15 cellular contexts compared by ENCODE assay signal in the genomic region with DNA sequence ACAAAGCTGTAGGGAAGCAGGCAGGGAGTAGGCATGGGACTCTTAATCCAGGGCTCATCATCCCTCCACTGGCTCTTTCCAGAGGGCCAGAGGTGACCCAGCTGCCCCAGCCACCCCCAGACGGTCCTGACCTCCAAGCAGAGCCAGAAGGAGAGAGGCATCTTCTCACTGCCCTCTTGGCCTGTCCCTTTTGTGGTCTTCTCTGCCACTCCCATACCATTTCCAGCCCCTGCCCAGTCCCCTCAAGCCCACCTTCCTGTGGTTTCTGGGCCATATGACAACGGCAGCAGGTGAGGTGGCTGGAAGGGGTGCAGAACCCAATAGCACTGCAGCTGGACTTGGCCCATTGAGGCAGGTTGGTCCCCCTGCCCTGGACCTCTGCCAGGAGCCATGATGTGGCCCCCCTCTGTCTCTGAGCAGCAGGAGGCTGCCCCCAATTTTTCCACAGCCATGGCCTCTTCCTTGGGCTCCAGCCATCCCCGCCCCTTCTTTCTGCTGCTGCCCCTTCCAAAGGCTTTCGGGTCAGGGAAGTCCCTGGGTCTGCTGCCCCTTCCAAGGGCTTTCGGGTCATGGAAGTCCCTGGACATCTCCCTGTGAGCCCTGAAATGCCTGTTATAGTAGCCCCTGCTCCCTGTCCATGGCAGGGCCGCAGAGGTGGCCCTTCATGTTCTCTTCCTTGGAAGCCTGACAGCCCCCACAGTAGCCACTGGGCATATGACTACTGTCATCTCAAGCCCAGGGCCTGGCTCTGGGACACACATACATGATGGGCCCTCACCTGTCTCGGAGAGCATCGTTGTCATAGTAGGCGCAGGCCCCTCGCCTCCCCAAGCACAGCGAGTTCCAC. TPM values are rescaled to one million over a fixed set of nuclear protein-coding genes. Genes with fewer than 3 reads are reported as not detected.
DNase-seq lines count a peak whose midpoint lies in the region; ATAC-seq and TF ChIP-seq lines count a peak whose summit lies in the region.
"Had no signal": no experiment of that assay in that cellular context is flagged by ENCODE, and none has a peak within 500 bp of the region (broad histone marks: within the 10 kb centered on the region; RNA-seq: fewer than 3 reads in every experiment).

No MANE protein-coding gene starts in this region.

- TF ChIP-seq CTCF in suprapubic skin (IDR thresholded peaks at IDR 0.05) (no peak), neural progenitor cell (IDR thresholded peaks at IDR 0.05) (no peak)

- H3K36me3 ChIP-seq in H7 (replicated peaks; ENCODE audit: control insufficient read depth, insufficient read depth, low read length) (no peaks in the 10 kb centered on the region), suprapubic skin (no peaks in the 10 kb centered on the region), neural progenitor cell (no peaks in the 10 kb centered on the region)

- no peak overlapping the region for H3K4me3 Mint-ChIP-seq in activated CD8-positive, alpha-beta memory T cell treated with anti-CD3 and anti-CD28 coated beads, Interleukin-2, amount 10 ng/mL, durations not matched to agents 7 days and 5 days
- H3K4me3 Mint-ChIP-seq in neural progenitor cell = no peak overlapping the region

- no peak overlapping the region for H3K4me2 ChIP-seq in neural progenitor cell

- H2AFZ ChIP-seq in neural progenitor cell (replicated peaks) = no peak overlapping the region

- H3K4me1 Mint-ChIP-seq in activated CD8-positive, alpha-beta memory T cell treated with anti-CD3 and anti-CD28 coated beads, Interleukin-2, amount 10 ng/mL, durations not matched to agents 7 days and 5 days = no peaks in the 10 kb centered on the region
- no peaks in the 10 kb centered on the region for H3K4me1 Mint-ChIP-seq in neural progenitor cell

- H3K27me3 ChIP-seq in H7 (ENCODE audit: control insufficient read depth, insufficient read depth, low read length) = no peaks in the 10 kb centered on the region
- H3K27me3 ChIP-seq in suprapubic skin = no peaks in the 10 kb centered on the region
- no peaks in the 10 kb centered on the region for H3K27me3 ChIP-seq in neural progenitor cell

- no peaks in the 10 kb centered on the region for H4K20me1 ChIP-seq in neural progenitor cell (ENCODE audit: low read depth)

- no peak overlapping the region for H3K9ac ChIP-seq in neural progenitor cell

- no peak for TF ChIP-seq EP300 in suprapubic skin (IDR thresholded peaks at IDR 0.05)

- 98% methylated on average over 10 of the region's 11 CpGs for whole genome bisulfite sequencing in suprapubic skin

- DNase-seq in H7 (peak; percentile 9), mesenteric fat pad (ENCODE audit: low spot score) (peak; percentile 74), suprapubic skin (ENCODE audit: low spot score in 2 of 2) (peak; percentile 46 to 70), neural progenitor cell (ENCODE audit: low spot score) (no peak), foreskin melanocyte (no peak), HuH-7 (ENCODE audit: low spot score) (no peak)
- peak; percentile 18 for DNase-seq in activated CD8-positive, alpha-beta memory T cell treated with anti-CD3 and anti-CD28 coated beads, Interleukin-2, amount 10 ng/mL, durations not matched to agents 7 days and 5 days
- DNase-seq: COR-L47, DMS53, NCI-H1105 treated with DMSO at 0.1 percent for 48 hours, NCI-H187, NCI-H2171, NCI-H446 treated with DMSO at 0.1 percent for 48 hours, NCI-H748 treated with DMSO at 0.1 percent for 48 hours, PC-3 had no signal

- ATAC-seq in activated CD8-positive, alpha-beta memory T cell treated with anti-CD3 and anti-CD28 coated beads, Interleukin-2, amount 10 ng/mL, durations not matched to agents 7 days and 5 days = no peak
- ATAC-seq: PC-3 had no signal

- H3K27ac Mint-ChIP-seq in activated CD8-positive, alpha-beta memory T cell treated with anti-CD3 and anti-CD28 coated beads, Interleukin-2, amount 10 ng/mL, durations not matched to agents 7 days and 5 days = no peak overlapping the region
- H3K27ac Mint-ChIP-seq in neural progenitor cell = no peak overlapping the region

- H3F3A ChIP-seq in neural progenitor cell (ENCODE audit: low read depth) = no peaks in the 10 kb centered on the region

- TF ChIP-seq POLR2A in suprapubic skin (IDR thresholded peaks at IDR 0.05) = no peak

- CTCF ChIA-PET in activated CD8-positive, alpha-beta memory T cell treated with anti-CD3 and anti-CD28 coated beads, Interleukin-2, amount 10 ng/mL, durations not matched to agents 7 days and 5 days (lab: Charles Lee) = no interaction called here

- no peak overlapping the region for H3K4me3 ChIP-seq in H7 (ENCODE audit: insufficient read depth, low read depth, low read length)
- H3K4me3 ChIP-seq in suprapubic skin = no peak overlapping the region
- H3K4me3 ChIP-seq in neural progenitor cell = no peak overlapping the region

- no peaks in the 10 kb centered on the region for H3K36me3 Mint-ChIP-seq in activated CD8-positive, alpha-beta memory T cell treated with anti-CD3 and anti-CD28 coated beads, Interleukin-2, amount 10 ng/mL, durations not matched to agents 7 days and 5 days
- no peaks in the 10 kb centered on the region for H3K36me3 Mint-ChIP-seq in neural progenitor cell

- no peaks in the 10 kb centered on the region for H3K9me3 Mint-ChIP-seq in activated CD8-positive, alpha-beta memory T cell treated with anti-CD3 and anti-CD28 coated beads, Interleukin-2, amount 10 ng/mL, durations not matched to agents 7 days and 5 days (ENCODE audit: low read depth)
- no peaks in the 10 kb centered on the region for H3K9me3 Mint-ChIP-seq in neural progenitor cell

- H3K4me1 ChIP-seq in suprapubic skin (peaks cover 7% of the 10 kb centered on the region), neural progenitor cell (no peaks in the 10 kb centered on the region)

- H3K9me3 ChIP-seq in suprapubic skin (no peaks in the 10 kb centered on the region), neural progenitor cell (ENCODE audit: low read depth) (no peaks in the 10 kb centered on the region)

- no peaks in the 10 kb centered on the region for H3K27me3 Mint-ChIP-seq in activated CD8-positive, alpha-beta memory T cell treated with anti-CD3 and anti-CD28 coated beads, Interleukin-2, amount 10 ng/mL, durations not matched to agents 7 days and 5 days
- H3K27me3 Mint-ChIP-seq in neural progenitor cell (ENCODE audit: insufficient read depth, low read depth) = peaks cover 4% of the 10 kb centered on the region

- no peaks in the 10 kb centered on the region for H3K79me2 ChIP-seq in neural progenitor cell (ENCODE audit: low read depth)

- H3K27ac ChIP-seq in suprapubic skin (no peak overlapping the region), neural progenitor cell (no peak overlapping the region)

RNA-seq across cellular contexts. Expression of a gene that starts 39.5 kb away (rescaled TPM):
- 1.2 and 2.4 TPM in 2 replicates for total RNA-seq in H7 (2014; rRNA removed; shearing (Covaris generic))
- total RNA-seq in activated CD8-positive, alpha-beta memory T cell treated with anti-CD3 and anti-CD28 coated beads, Interleukin-2, amount 10 ng/mL, durations not matched to agents 7 days and 5 days = 1 to 10 TPM; 1.0 to 1.3 TPM
- total RNA-seq in mesenteric fat pad = 64.8 TPM
- total RNA-seq in suprapubic skin = 1 to 10 TPM in 1 of 4 donors, under 1 TPM in 3; 0.34 to 1.3 (median 0.83) TPM
- 7.7 and 10.1 TPM in 2 replicates for total RNA-seq in neural progenitor cell (ENCODE audit: low replicate concordance)

Comparison
In these comparisons a context has a peak if more than half of its experiments do, and no peak if none do; other contexts are left out.
1. DNase-seq: peak in H7 (single experiment), activated CD8-positive, alpha-beta memory T cell treated with anti-CD3 and anti-CD28 coated beads, Interleukin-2, amount 10 ng/mL, durations not matched to agents 7 days and 5 days (single experiment), mesenteric fat pad (single experiment) and suprapubic skin (2 of 2); none in neural progenitor cell (single experiment), foreskin melanocyte (single experiment) and HuH-7 (single experiment).